Comparison of ENCODE assay signal across 8 cellular contexts in genomic region chr7:114889646-114890285, GRCh38. TPM values are rescaled to one million over a fixed set of nuclear protein-coding genes. Genes with fewer than 3 reads are reported as not detected.
A peak's percentile ranks its signal among the peaks of the same experiment; 100 is the strongest.
DNase-seq lines count a peak whose midpoint lies in the region; ATAC-seq, FAIRE-seq and TF ChIP-seq lines count a peak whose summit lies in the region.

No MANE protein-coding gene starts in this region.

- H3K4me3 ChIP-seq in HepG2 (replicated peaks in 1 of 3; ENCODE audit: insufficient read depth in 1 of 3, low read depth in 2 of 3, low read length in 3 of 3): no peak overlapping the region

- CTCF ChIA-PET in HepG2 (lab: Yijun Ruan, JAX; ENCODE audit: low intra/inter-chr PET ratio, low total read pairs): no interaction called here

- DNase-seq in activated T-cell treated with anti-CD3 and anti-CD28 coated beads for 24 hours (ENCODE audit: low read depth) (peak; percentile 14), HepG2 (ENCODE audit: low spot score) (peak; percentile 1), NCI-H128 (lab: John Stamatoyannopoulos, UW; ENCODE audit: unreplicated experiment) (no peak), NCI-H1436 treated with DMSO at 0.1 percent for 48 hours (lab: John Stamatoyannopoulos, UW) (no peak)
- DNase-seq in activated T-cell treated with anti-CD3 and anti-CD28 coated beads, Interleukin-2, amount 50 U/mL, for 1 hour: no peak
- DNase-seq in activated T-cell treated with anti-CD3 and anti-CD28 coated beads, Interleukin-2, amount 50 U/mL, for 72 hours: peak; percentile 24 to 34

- FAIRE-seq in HepG2 (lab: Jason Lieb, UNC): no peak

- H3K27ac Mint-ChIP-seq in activated T-cell treated with anti-CD3 and anti-CD28 coated beads, Interleukin-2, amount 50 U/mL, for 72 hours: peak overlapping the region; percentile 77

- H3K4me3 Mint-ChIP-seq in activated T-cell treated with anti-CD3 and anti-CD28 coated beads, Interleukin-2, amount 50 U/mL, for 72 hours: peak overlapping the region in 1 of 2 donors; percentile 62

- no peaks in the 10 kb centered on the region for H3K79me2 ChIP-seq in HepG2 (ENCODE audit: insufficient read depth, low read length)

- H3K4me1 Mint-ChIP-seq in activated T-cell treated with anti-CD3 and anti-CD28 coated beads, Interleukin-2, amount 50 U/mL, for 72 hours (ENCODE audit: low read depth): peaks cover 52% of the 10 kb centered on the region

- intact Hi-C loops in HepG2 (cut with micrococcal nuclease; ENCODE audit: unreplicated experiment): no loop called here

- in situ Hi-C loops in HepG2 (cut with HindIII; ENCODE audit: extremely low pct_ligation_motif_present, low pct_unique_long_range_greater_than_20kb): no loop called here

- peaks cover 8 to 18% of the 10 kb centered on the region in 2 donors for H3K36me3 Mint-ChIP-seq in activated T-cell treated with anti-CD3 and anti-CD28 coated beads, Interleukin-2, amount 50 U/mL, for 72 hours (ENCODE audit: insufficient read depth in 2 of 2)

- H3K27ac ChIP-seq in HepG2 (ENCODE audit: extremely low read length, insufficient read depth, low read length): no peak overlapping the region

- H3K9ac ChIP-seq in HepG2 (ENCODE audit: insufficient read depth, low read depth, low read length): no peak overlapping the region

- H3K27me3 ChIP-seq in HepG2 (ENCODE audit: control insufficient read depth in 1 of 2, insufficient read depth in 2 of 2, low read length in 2 of 2): no peaks in the 10 kb centered on the region

- TF ChIP-seq POLR2A in HepG2 (IDR thresholded peaks at IDR 0.05; ENCODE audit: insufficient read depth in 1 of 2, low read depth in 2 of 2, low read length in 2 of 2): no peak

- H4K20me1 ChIP-seq in HepG2 (ENCODE audit: insufficient read depth, low read length): no peaks in the 10 kb centered on the region

- BruUV-seq in HepG2 (replicated peaks; lab: Mats Ljungman, UMichigan): no TSS peak

- POLR2A ChIA-PET in HepG2 (lab: Yijun Ruan, JAX): no interaction called here

- no peaks in the 10 kb centered on the region for H3K36me3 ChIP-seq in HepG2 (replicated peaks in 1 of 2; ENCODE audit: control insufficient read depth in 1 of 2, insufficient read depth in 2 of 2, low read length in 2 of 2)

- no peaks in the 10 kb centered on the region for H3K27me3 Mint-ChIP-seq in activated T-cell treated with anti-CD3 and anti-CD28 coated beads, Interleukin-2, amount 50 U/mL, for 72 hours (ENCODE audit: low read depth)

- TF ChIP-seq RAD21 in HepG2 (CRISPR knock-in tag; IDR thresholded peaks at IDR 0.05): no peak

- WGBS in HepG2 (ENCODE audit: low lambda C conversion rate): 15% methylated on average over 3 of the region's 3 CpGs

- TF ChIP-seq EP300 in HepG2 (IDR thresholded peaks at IDR 0.05; ENCODE audit: low read depth in 2 of 2, low read length in 2 of 2) (no peak), HepG2 (CRISPR knock-in tag; IDR thresholded peaks at IDR 0.05; ENCODE audit: borderline replicate concordance) (no peak)

- peaks cover 2 to 6% of the 10 kb centered on the region in 2 donors for H3K9me3 Mint-ChIP-seq in activated T-cell treated with anti-CD3 and anti-CD28 coated beads, Interleukin-2, amount 50 U/mL, for 72 hours

- no peaks in the 10 kb centered on the region for H3K9me3 ChIP-seq in HepG2 (ENCODE audit: low read length)

- H3K4me1 ChIP-seq in HepG2 (ENCODE audit: insufficient read depth, low read length): no peaks in the 10 kb centered on the region

- H2AFZ ChIP-seq in HepG2 (ENCODE audit: low read length): no peak overlapping the region

- ATAC-seq in HG03432 (IDR thresholded peaks at IDR 0.05; ENCODE audit: unreplicated experiment) (peak; percentile 87), HepG2 (no peak), HG02970 (IDR thresholded peaks at IDR 0.05; ENCODE audit: low FRiP score, unreplicated experiment) (no peak)
- ATAC-seq in activated T-cell treated with anti-CD3 and anti-CD28 coated beads, Interleukin-2, amount 50 U/mL, for 72 hours (replicated peaks in 1 of 2): peak; percentile 100

- H3K4me2 ChIP-seq in HepG2 (ENCODE audit: low read depth, low read length): no peak overlapping the region

- no peak for TF ChIP-seq CTCF in HepG2 (CRISPR knock-in tag; IDR thresholded peaks at IDR 0.05)

TF ChIP-seq in HepG2, 621 proteins besides CTCF, POLR2A, EP300 and RAD21:
- TF ChIP-seq FOSL2 (CRISPR knock-in tag; IDR thresholded peaks at IDR 0.05) (0 out of 2 replicates have a peak, but pooled peaks have one; percentile 37), FOXC1 (CRISPR knock-in tag; IDR thresholded peaks at IDR 0.05; ENCODE audit: borderline replicate concordance) (no peak), CREB1 (IDR thresholded peaks at IDR 0.05) (peak; percentile 69), CREB1 (CRISPR knock-in tag; IDR thresholded peaks at IDR 0.05) (no peak), ZNF20 (CRISPR knock-in tag; IDR thresholded peaks at IDR 0.05) (no peak)

RNA-seq across cellular contexts. Expression of gene MDFIC, which starts 32.1 kb away (rescaled TPM):
- total RNA-seq in activated T-cell treated with anti-CD3 and anti-CD28 coated beads, Interleukin-2, amount 50 U/mL, for 72 hours: 10 to 100 TPM; 55.2 to 65.2 TPM
- total RNA-seq in HepG2 (2016; rRNA removed; fragmentation: Illumina TruSeq; extraction: Trizol): not detected in 2 replicates
- total RNA-seq in HepG2 (2016; cell fraction: cytosol; rRNA removed; fragmentation: Illumina TruSeq; extraction: Trizol; ENCODE audit: low read depth): not detected in 2 replicates
- 0.39 TPM in 1 of 2 replicates, not detected in the other for total RNA-seq in HepG2 (2016; cell fraction: insoluble cytoplasmic fraction; rRNA removed; fragmentation: Illumina TruSeq; extraction: Trizol)
- 0.09 TPM in 1 of 2 replicates, not detected in the other for total RNA-seq in HepG2 (2016; cell fraction: membrane; rRNA removed; fragmentation: Illumina TruSeq; extraction: Trizol)
- not detected in 2 replicates for total RNA-seq in HepG2 (2016; cell fraction: nucleus; rRNA removed; fragmentation: Illumina TruSeq; extraction: Trizol)
- 0.10 and 0.13 TPM in 2 replicates for polyA plus RNA-seq in HepG2 (2011; rRNA removed)
- polyA plus RNA-seq in HepG2 (2011; cell fraction: cytosol; rRNA removed): 0.06 and 0.07 TPM in 2 replicates
- polyA plus RNA-seq in HepG2 (2011; cell fraction: nucleus; rRNA removed): not detected in 2 replicates
- polyA plus RNA-seq in HepG2 (2012): 0.19 and 0.21 TPM in 2 replicates
- not detected in 2 replicates for polyA plus RNA-seq in HepG2 (2016; cell fraction: cytosol; fragmentation: Illumina TruSeq; extraction: Trizol; ENCODE audit: low read depth)
- polyA plus RNA-seq in HepG2 (2016; cell fraction: insoluble cytoplasmic fraction; fragmentation: Illumina TruSeq; extraction: Trizol; ENCODE audit: low read depth): 0.04 TPM in 1 of 2 replicates, not detected in the other
- 0.26 TPM in 1 of 2 replicates, not detected in the other for polyA plus RNA-seq in HepG2 (2016; cell fraction: membrane; fragmentation: Illumina TruSeq; extraction: Trizol; ENCODE audit: low read depth)
- polyA plus RNA-seq in HepG2 (2016; cell fraction: nucleus; fragmentation: Illumina TruSeq; extraction: Trizol; ENCODE audit: insufficient read depth, low read depth): not detected in 2 replicates
- polyA minus RNA-seq in HepG2 (2011; rRNA and poly(A)+ RNA removed; ENCODE audit: low replicate concordance): 30.1 TPM in 1 of 2 replicates, not detected in the other
- polyA minus RNA-seq in HepG2 (2011; cell fraction: cytosol; rRNA and poly(A)+ RNA removed): not detected in 2 replicates
- polyA minus RNA-seq in HepG2 (2011; cell fraction: nucleus; rRNA and poly(A)+ RNA removed): 0.26 TPM in 1 of 2 replicates, not detected in the other

Comparison
In these comparisons a context has a peak if more than half of its experiments do, and no peak if none do; other contexts are left out.
1. DNase-seq: peak in activated T-cell treated with anti-CD3 and anti-CD28 coated beads for 24 hours (single experiment), activated T-cell treated with anti-CD3 and anti-CD28 coated beads, Interleukin-2, amount 50 U/mL, for 72 hours (2 of 2) and HepG2 (single experiment); none in activated T-cell treated with anti-CD3 and anti-CD28 coated beads, Interleukin-2, amount 50 U/mL, for 1 hour (single experiment), NCI-H128 (single experiment) and NCI-H1436 treated with DMSO at 0.1 percent for 48 hours (single experiment).
2. ATAC-seq: peak in HG03432 (single experiment) and activated T-cell treated with anti-CD3 and anti-CD28 coated beads, Interleukin-2, amount 50 U/mL, for 72 hours (2 of 2); none in HepG2 (single experiment) and HG02970 (single experiment).
3. RNA of gene MDFIC, which starts 32.1 kb away (total RNA-seq): 55.2 to 65.2 TPM in activated T-cell treated with anti-CD3 and anti-CD28 coated beads, Interleukin-2, amount 50 U/mL, for 72 hours; 0.09 to 0.39 TPM in HepG2; every median in the first group is over 10 times any median in the second.